In the genomic region with DNA sequence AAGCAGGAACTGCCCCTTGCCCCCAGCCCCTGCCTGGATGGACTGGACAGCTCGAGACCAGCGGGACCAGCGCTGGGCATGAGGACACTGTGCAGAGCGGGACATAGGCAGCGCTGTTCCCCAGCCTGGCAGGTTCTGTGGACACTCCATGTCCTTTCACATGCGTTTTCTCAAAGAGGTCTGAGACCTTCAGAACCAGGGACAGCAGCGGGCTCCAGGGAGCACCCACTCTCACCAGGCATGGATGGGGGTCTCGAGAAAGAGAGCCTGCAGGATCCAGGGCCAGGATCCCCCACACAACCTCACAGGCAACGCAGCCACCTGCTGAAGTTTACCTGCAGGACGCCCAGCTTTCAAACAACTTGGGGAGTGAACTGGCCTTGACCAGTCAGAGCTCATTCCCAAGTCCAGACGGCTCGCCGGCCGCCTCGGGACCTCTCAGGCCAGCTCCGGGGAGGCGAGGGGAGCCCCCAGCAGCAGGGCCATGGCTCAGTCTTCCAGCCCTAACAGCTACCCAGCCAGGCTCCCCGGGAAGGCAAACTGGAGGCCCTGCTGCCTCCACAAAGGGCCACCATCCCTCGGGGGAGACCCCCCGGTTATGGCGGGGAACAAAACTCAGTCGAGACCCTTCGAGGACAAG, we compare ENCODE assay signal across 26 cellular contexts.
"Had no signal": no experiment of that assay in that cellular context is flagged by ENCODE, and none has a peak within 500 bp of the region (broad histone marks: within the 10 kb centered on the region; RNA-seq: fewer than 3 reads in every experiment).

No MANE protein-coding gene starts in this region.

- H3K27ac ChIP-seq: brain microvascular endothelial cell, cardiac muscle cell, SJCRH30 had no signal

- H3K27me3 ChIP-seq: brain microvascular endothelial cell, cardiac muscle cell, SJCRH30 had no signal

- H3K9me3 Mint-ChIP-seq: activated B cell treated with CpG ODN at 0.5 μM for 24 hours; activated CD4-positive, alpha-beta memory T cell treated with anti-CD3 and anti-CD28 coated beads for 36 hours; activated CD4-positive, alpha-beta T cell treated with anti-CD3 and anti-CD28 coated beads, Interleukin-2, amount 10 ng/mL, durations not matched to agents 24 days and 14 days; activated naive CD4-positive, alpha-beta T cell treated with anti-CD3 and anti-CD28 coated beads, Interleukin-2, amount 50 U/mL, for 72 hours; activated naive CD8-positive, alpha-beta T cell treated with anti-CD3 and anti-CD28 coated beads, Interleukin-2, amount 50 U/mL, for 24 hours; activated T-cell treated with anti-CD3 and anti-CD28 coated beads, Interleukin-2, amount 50 U/mL, for 4 hours; T-helper 1 cell treated with Interleukin-12 subunit alpha and Interleukin-12 subunit beta and Interleukin-4 antibody, amounts not matched to agents 30 μg/mL and 1 μg/mL, for 36 hours had no signal

- ATAC-seq: activated naive CD4-positive, alpha-beta T cell treated with anti-CD3 and anti-CD28 coated beads, Interleukin-2, amount 50 U/mL, for 72 hours; activated naive CD8-positive, alpha-beta T cell treated with anti-CD3 and anti-CD28 coated beads, Interleukin-2, amount 50 U/mL, for 24 hours; activated T-cell treated with anti-CD3 and anti-CD28 coated beads, Interleukin-2, amount 50 U/mL, for 4 hours; Panc1 had no signal

- H3K4me3 ChIP-seq: cardiac muscle cell, SJCRH30 had no signal

- DNase-seq: activated B cell treated with CpG ODN at 0.5 μM for 24 hours; activated CD4-positive, alpha-beta memory T cell treated with anti-CD3 and anti-CD28 coated beads for 36 hours; activated CD4-positive, alpha-beta T cell treated with anti-CD3 and anti-CD28 coated beads for 1 hour; activated CD4-positive, alpha-beta T cell treated with anti-CD3 and anti-CD28 coated beads, Interleukin-2, amount 10 ng/mL, durations not matched to agents 24 days and 14 days; activated CD8-positive, alpha-beta memory T cell treated with anti-CD3 and anti-CD28 coated beads for 24 hours; activated effector memory CD4-positive, alpha-beta T cell treated with anti-CD3 and anti-CD28 coated beads, Interleukin-2, amount 50 U/mL, for 16 hours; activated naive CD4-positive, alpha-beta T cell treated with Interleukin-2 at 50 U/mL for 16 hours; activated naive CD8-positive, alpha-beta T cell treated with anti-CD3 and anti-CD28 coated beads, Interleukin-2, amount 50 U/mL, for 24 hours; activated T-cell treated with anti-CD3 and anti-CD28 coated beads, Interleukin-2, amount 50 U/mL, for 4 hours; amniotic stem cell; brain microvascular endothelial cell; Karpas-422; MM.1S; NCI-H1105; NCI-H2029 treated with DMSO at 0.1 percent for 48 hours; NCI-H345; NCI-H510A; NCI-H526 treated with DMSO at 0.1 percent for 48 hours; NCI-H82; Right ventricle myocardium superior; RPMI8226; SJCRH30 had no signal

- H3K9me3 ChIP-seq: SJCRH30 had no signal

- H3K4me3 Mint-ChIP-seq: activated B cell treated with CpG ODN at 0.5 μM for 24 hours; activated CD4-positive, alpha-beta memory T cell treated with anti-CD3 and anti-CD28 coated beads for 36 hours; activated CD4-positive, alpha-beta T cell treated with anti-CD3 and anti-CD28 coated beads, Interleukin-2, amount 10 ng/mL, durations not matched to agents 24 days and 14 days; activated naive CD8-positive, alpha-beta T cell treated with anti-CD3 and anti-CD28 coated beads, Interleukin-2, amount 50 U/mL, for 24 hours; activated T-cell treated with anti-CD3 and anti-CD28 coated beads, Interleukin-2, amount 50 U/mL, for 4 hours; T-helper 1 cell treated with Interleukin-12 subunit alpha and Interleukin-12 subunit beta and Interleukin-4 antibody, amounts not matched to agents 30 μg/mL and 1 μg/mL, for 36 hours had no signal

- H3K27me3 Mint-ChIP-seq: activated B cell treated with CpG ODN at 0.5 μM for 24 hours; activated CD4-positive, alpha-beta memory T cell treated with anti-CD3 and anti-CD28 coated beads for 36 hours; activated CD4-positive, alpha-beta T cell treated with anti-CD3 and anti-CD28 coated beads, Interleukin-2, amount 10 ng/mL, durations not matched to agents 24 days and 14 days; activated naive CD8-positive, alpha-beta T cell treated with anti-CD3 and anti-CD28 coated beads, Interleukin-2, amount 50 U/mL, for 24 hours had no signal

- H3K4me1 Mint-ChIP-seq: activated CD4-positive, alpha-beta T cell treated with anti-CD3 and anti-CD28 coated beads, Interleukin-2, amount 10 ng/mL, durations not matched to agents 24 days and 14 days; activated naive CD8-positive, alpha-beta T cell treated with anti-CD3 and anti-CD28 coated beads, Interleukin-2, amount 50 U/mL, for 24 hours had no signal

- H3K27ac Mint-ChIP-seq: activated B cell treated with CpG ODN at 0.5 μM for 24 hours; activated CD4-positive, alpha-beta memory T cell treated with anti-CD3 and anti-CD28 coated beads for 36 hours; activated CD4-positive, alpha-beta T cell treated with anti-CD3 and anti-CD28 coated beads, Interleukin-2, amount 10 ng/mL, durations not matched to agents 24 days and 14 days; activated naive CD4-positive, alpha-beta T cell treated with anti-CD3 and anti-CD28 coated beads, Interleukin-2, amount 50 U/mL, for 72 hours; activated naive CD8-positive, alpha-beta T cell treated with anti-CD3 and anti-CD28 coated beads, Interleukin-2, amount 50 U/mL, for 24 hours; T-helper 1 cell treated with Interleukin-12 subunit alpha and Interleukin-12 subunit beta and Interleukin-4 antibody, amounts not matched to agents 30 μg/mL and 1 μg/mL, for 36 hours had no signal

- H3K36me3 Mint-ChIP-seq: activated CD4-positive, alpha-beta memory T cell treated with anti-CD3 and anti-CD28 coated beads for 36 hours; activated naive CD4-positive, alpha-beta T cell treated with anti-CD3 and anti-CD28 coated beads, Interleukin-2, amount 50 U/mL, for 72 hours had no signal

- H3K36me3 ChIP-seq: cardiac muscle cell had no signal

- H3K4me1 ChIP-seq: SJCRH30 had no signal
